14 cellular contexts compared by ENCODE assay signal in genomic region chr17:50696365-50696879, GRCh38. TPM values are rescaled to one million over a fixed set of nuclear protein-coding genes. Genes with fewer than 3 reads are reported as not detected.
A peak's percentile ranks its signal among the peaks of the same experiment; 100 is the strongest.
DNase-seq lines count a peak whose midpoint lies in the region; ATAC-seq and TF ChIP-seq lines count a peak whose summit lies in the region.
"Had no signal": no experiment of that assay in that cellular context is flagged by ENCODE, and none has a peak within 500 bp of the region (broad histone marks: within the 10 kb centered on the region; RNA-seq: fewer than 3 reads in every experiment).

No MANE protein-coding gene starts in this region.

- no peaks in the 10 kb centered on the region for H3K27me3 Mint-ChIP-seq in memory B cell
- H3K27me3 Mint-ChIP-seq: CD8-positive, alpha-beta memory T cell had no signal

- H3K4me3 ChIP-seq in right cardiac atrium (ENCODE audit: low read length) (no peak overlapping the region), PC-9 (no peak overlapping the region)
- H3K4me3 ChIP-seq: MG63 had no signal

- no peak overlapping the region for H2AFZ ChIP-seq in PC-9

- no peaks in the 10 kb centered on the region for H3K9me3 Mint-ChIP-seq in memory B cell
- H3K9me3 Mint-ChIP-seq: CD8-positive, alpha-beta memory T cell had no signal

- no peak overlapping the region for H3K4me2 ChIP-seq in PC-9

- BruUV-seq in PC-9 (replicated peaks; lab: Mats Ljungman, UMichigan): no TSS peak

- intact Hi-C loops in left ventricle myocardium superior (cut with micrococcal nuclease): loop anchor here (10.0 kb wide), 1 partner anchor 142 kb away; no protein-coding TSS in a partner anchor
- intact Hi-C loops in right cardiac atrium (cut with DNase I): no loop called here
- intact Hi-C loops in PC-9 (cut with micrococcal nuclease; ENCODE audit: unreplicated experiment): loop anchor here (5.0 to 10.0 kb wide), 2 partner anchors 146 to 492 kb away; partner anchors contain the start of gene COL1A1

- H3K9me3 ChIP-seq in right cardiac atrium (ENCODE audit: control insufficient read depth, low read length) (no peaks in the 10 kb centered on the region), PC-9 (ENCODE audit: insufficient read depth, low read depth) (no peaks in the 10 kb centered on the region)
- H3K9me3 ChIP-seq: MG63 had no signal

- DNase-seq in left ventricle myocardium superior (no peak), right cardiac atrium (no peak), PC-9 (no peak), memory B cell (ENCODE audit: low spot score in 2 of 2) (no peak), C1 segment of cervical spinal cord (lab: John Stamatoyannopoulos, UW) (no peak), anterior cingulate cortex (lab: John Stamatoyannopoulos, UW) (no peak), mesenteric fat pad (ENCODE audit: low spot score) (no peak)
- DNase-seq: CD8-positive, alpha-beta memory T cell; GF-D8; MG63; NCI-H187 treated with DMSO at 0.1 percent for 48 hours; NCI-H446; NCI-H774; SHP77 treated with DMSO at 0.1 percent for 48 hours had no signal

- peaks cover 61% of the 10 kb centered on the region for H3K36me3 ChIP-seq in PC-9 (ENCODE audit: low read depth)

- H3K4me1 Mint-ChIP-seq in memory B cell: peaks cover 6% of the 10 kb centered on the region

- POLR2A ChIA-PET in PC-9 (lab: Charles Lee; ENCODE audit: unreplicated experiment): interaction anchor here (0.7 kb wide), 1 partner anchor 498 kb away, joined by 34 read pairs; no protein-coding TSS in a partner anchor

- peaks cover 24% of the 10 kb centered on the region for H3K79me2 ChIP-seq in PC-9 (ENCODE audit: low read depth)

- peaks cover 5% of the 10 kb centered on the region for H4K20me1 ChIP-seq in PC-9 (ENCODE audit: insufficient read depth)

- H3K36me3 Mint-ChIP-seq in memory B cell: peaks cover 35% of the 10 kb centered on the region

- no peak for TF ChIP-seq CTCF in PC-9 (conservative IDR thresholded peaks at IDR 0.05)

- H3K27me3 ChIP-seq in right cardiac atrium (ENCODE audit: control insufficient read depth, insufficient read depth) (no peaks in the 10 kb centered on the region), PC-9 (ENCODE audit: insufficient read depth, low read depth) (no peaks in the 10 kb centered on the region)
- H3K27me3 ChIP-seq: MG63 had no signal

- peaks cover 99% of the 10 kb centered on the region for H3F3A ChIP-seq in PC-9 (ENCODE audit: insufficient read depth, low read depth)

- peak overlapping the region; percentile 76 for H3K27ac Mint-ChIP-seq in memory B cell

- H3K27ac ChIP-seq in right cardiac atrium (ENCODE audit: low read length) (no peak overlapping the region), PC-9 (peak overlapping the region; percentile 9; the same call in 1 of the 2 replicates)

- WGBS in right cardiac atrium: 85% methylated on average over 3 of the region's 3 CpGs

- no peak overlapping the region for H3K4me3 Mint-ChIP-seq in memory B cell
- H3K4me3 Mint-ChIP-seq: CD8-positive, alpha-beta memory T cell had no signal

- H3K4me1 ChIP-seq in right cardiac atrium (ENCODE audit: control insufficient read depth, insufficient read depth, low read length): no peaks in the 10 kb centered on the region
- H3K4me1 ChIP-seq in PC-9 (replicated peaks; ENCODE audit: insufficient read depth): peaks cover 97% of the 10 kb centered on the region

- ATAC-seq in left ventricle myocardium superior (peak; percentile 35), right cardiac atrium (no peak), memory B cell (ENCODE audit: low read depth) (no peak)

- CTCF ChIA-PET in PC-9 (lab: Charles Lee): interaction anchor here (0.9 to 2.2 kb wide), 2 partner anchors 65 to 149 kb away, joined by 10 to 14 read pairs; no protein-coding TSS in a partner anchor

- no peaks in the 10 kb centered on the region for H3K9me2 ChIP-seq in PC-9 (ENCODE audit: insufficient read depth)

RNA-seq across cellular contexts. Expression of gene ANKRD40, which starts 11.3 kb away (rescaled TPM):
- total RNA-seq in left ventricle myocardium superior (54.4 TPM), right cardiac atrium (10 to 100 TPM; 37.1 to 43.7 (median 41.0) TPM), PC-9 (2021) (24.4 and 33.5 TPM in 2 replicates), mesenteric fat pad (92.0 TPM)
- 20.5 TPM for polyA plus RNA-seq in right cardiac atrium

RNA-seq across cellular contexts. Expression of gene LUC7L3, which starts 23.0 kb away (rescaled TPM):
- total RNA-seq in left ventricle myocardium superior (53.3 TPM), right cardiac atrium (10 to 100 TPM; 61.7 to 72.4 (median 67.4) TPM), PC-9 (2021) (147 and 212 TPM in 2 replicates), mesenteric fat pad (78.6 TPM)
- polyA plus RNA-seq in right cardiac atrium: 76.7 TPM

Comparison
In these comparisons a context has a peak if more than half of its experiments do, and no peak if none do; other contexts are left out.
1. intact Hi-C loops: an anchor here in left ventricle myocardium superior (10.0 kb wide) and PC-9 (5.0 to 10.0 kb wide); none called in right cardiac atrium.